Comparison of ENCODE assay signal across 14 cellular contexts in the genomic region with DNA sequence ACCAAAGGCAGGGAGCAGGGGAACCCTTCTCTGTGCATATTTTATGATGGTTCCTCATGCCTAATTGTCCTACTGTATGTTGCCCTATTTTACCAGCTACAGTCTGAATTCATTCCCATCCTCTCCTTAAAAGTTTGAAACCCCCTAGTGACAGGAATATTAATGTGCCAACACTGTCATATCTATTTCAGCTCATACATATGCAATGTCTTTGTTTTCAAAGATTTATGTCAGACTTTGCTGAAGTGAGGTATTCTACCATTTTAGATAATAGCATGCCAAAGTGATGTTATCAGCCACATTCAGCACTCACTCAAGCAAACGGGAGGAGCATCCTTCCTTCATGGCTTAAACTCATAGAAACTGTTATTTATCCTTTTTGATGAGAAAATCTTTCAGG.
DNase-seq lines count a peak whose midpoint lies in the region; ATAC-seq and TF ChIP-seq lines count a peak whose summit lies in the region.
"Had no signal": no experiment of that assay in that cellular context is flagged by ENCODE, and none has a peak within 500 bp of the region (broad histone marks: within the 10 kb centered on the region; RNA-seq: fewer than 3 reads in every experiment).

No MANE protein-coding gene starts in this region.

- H4K8ac ChIP-seq in mesendoderm (ENCODE audit: low read depth, low read length) = no peak overlapping the region

- no peak for TF ChIP-seq EP300 in gastroesophageal sphincter (IDR thresholded peaks at IDR 0.05)

- no peak overlapping the region for H2BK5ac ChIP-seq in mesendoderm (ENCODE audit: low read length)

- H2BK15ac ChIP-seq in mesendoderm (replicated peaks; ENCODE audit: low read depth) = no peak overlapping the region

- TF ChIP-seq POLR2A in gastroesophageal sphincter (IDR thresholded peaks at IDR 0.05) = no peak

- no peak overlapping the region for H3K18ac ChIP-seq in mesendoderm (ENCODE audit: low read length)

- H3K9ac ChIP-seq in SK-N-MC (ENCODE audit: insufficient read length) (no peak overlapping the region), mesendoderm (ENCODE audit: low read length) (no peak overlapping the region)
- H3K9ac ChIP-seq: BLaER1 treated with 17β-estradiol and CSF1 and Interleukin-3, amounts not matched to agents 10 nM and 100 nM had no signal

- H2BK120ac ChIP-seq in mesendoderm (ENCODE audit: low read depth, low read length) = no peak overlapping the region

- no peaks in the 10 kb centered on the region for H3K79me2 ChIP-seq in mesendoderm (ENCODE audit: control insufficient read depth, insufficient read depth, low read length)
- no peaks in the 10 kb centered on the region for H3K79me2 ChIP-seq in PC-9 (ENCODE audit: low read depth)

- H3K36me3 ChIP-seq in SK-N-MC (ENCODE audit: insufficient read depth, low read length) = no peaks in the 10 kb centered on the region
- H3K36me3 ChIP-seq in mesendoderm (ENCODE audit: control insufficient read depth, insufficient read depth, low read length) = no peaks in the 10 kb centered on the region
- H3K36me3 ChIP-seq in gastroesophageal sphincter = no peaks in the 10 kb centered on the region
- H3K36me3 ChIP-seq in PC-9 (ENCODE audit: low read depth) = no peaks in the 10 kb centered on the region
- H3K36me3 ChIP-seq: BLaER1 treated with 17β-estradiol and CSF1 and Interleukin-3, amounts not matched to agents 10 nM and 100 nM had no signal

- DNase-seq in EH (ENCODE audit: low read depth) (peak; percentile 17), SK-N-MC (ENCODE audit: low read depth, low spot score) (no peak), mesendoderm (peak; percentile 50), PC-9 (no peak), activated T-cell treated with anti-CD3 and anti-CD28 coated beads for 4 hours (no peak)
- DNase-seq: CD4-positive, CD25-positive, alpha-beta regulatory T cell; DMS79; EL; H7 had no signal

- ATAC-seq in gastroesophageal sphincter = no peak
- ATAC-seq: A549, GM23338, HepG2 had no signal

- no peaks in the 10 kb centered on the region for H3F3A ChIP-seq in PC-9 (ENCODE audit: insufficient read depth, low read depth)

- no TSS peak for BruUV-seq in PC-9 (replicated peaks; lab: Mats Ljungman, UMichigan)

- CTCF ChIA-PET in PC-9 (lab: Charles Lee) = no interaction called here

- H3K9me3 ChIP-seq in SK-N-MC (ENCODE audit: low read depth, low read length) (no peaks in the 10 kb centered on the region), gastroesophageal sphincter (no peaks in the 10 kb centered on the region), PC-9 (ENCODE audit: insufficient read depth, low read depth) (no peaks in the 10 kb centered on the region)
- H3K9me3 ChIP-seq: A549; BLaER1 treated with 17β-estradiol and CSF1 and Interleukin-3, amounts not matched to agents 10 nM and 100 nM had no signal

- H2AK5ac ChIP-seq in mesendoderm (ENCODE audit: low read length) = no peak overlapping the region

- H3K27me3 ChIP-seq in mesendoderm (ENCODE audit: insufficient read depth, low read length, poor library complexity) = no peaks in the 10 kb centered on the region
- no peaks in the 10 kb centered on the region for H3K27me3 ChIP-seq in gastroesophageal sphincter
- no peaks in the 10 kb centered on the region for H3K27me3 ChIP-seq in PC-9 (ENCODE audit: insufficient read depth, low read depth)
- H3K27me3 ChIP-seq: BLaER1 treated with 17β-estradiol and CSF1 and Interleukin-3, amounts not matched to agents 10 nM and 100 nM had no signal

- peaks cover 2% of the 10 kb centered on the region for H3K4me1 ChIP-seq in mesendoderm (ENCODE audit: control insufficient read depth, low read depth, low read length)
- H3K4me1 ChIP-seq in gastroesophageal sphincter = no peaks in the 10 kb centered on the region
- no peaks in the 10 kb centered on the region for H3K4me1 ChIP-seq in PC-9 (replicated peaks; ENCODE audit: insufficient read depth)
- H3K4me1 ChIP-seq: A549 had no signal

- H3K4ac ChIP-seq in mesendoderm (ENCODE audit: low read depth, low read length) = no peak overlapping the region

- WGBS in mesendoderm (ENCODE audit: extremely low coverage, insufficient coverage, low lambda C conversion rate) = no CpG with 5 or more reads among the region's 1 CpG
- WGBS in gastroesophageal sphincter (ENCODE audit: low coverage in 1 of 2), 2 donors = 50 to 62% methylated on average over 1 of the region's 1 CpG

- H3K79me1 ChIP-seq in mesendoderm (ENCODE audit: low read length) = no peaks in the 10 kb centered on the region

- H3K4me3 ChIP-seq in SK-N-MC = peak overlapping the region; percentile 26; the same call in 1 of the 2 replicates
- H3K4me3 ChIP-seq in mesendoderm (ENCODE audit: low read length) = no peak overlapping the region
- H3K4me3 ChIP-seq in gastroesophageal sphincter = no peak overlapping the region
- no peak overlapping the region for H3K4me3 ChIP-seq in PC-9
- H3K4me3 ChIP-seq: A549; BLaER1 treated with 17β-estradiol and CSF1 and Interleukin-3, amounts not matched to agents 10 nM and 100 nM; GM23338 had no signal

- no peak overlapping the region for H2AFZ ChIP-seq in PC-9
- H2AFZ ChIP-seq: GM23338 had no signal

- H3K27ac ChIP-seq in SK-N-MC = peak overlapping the region; percentile 67
- no peak overlapping the region for H3K27ac ChIP-seq in mesendoderm (ENCODE audit: low read depth, low read length)
- no peak overlapping the region for H3K27ac ChIP-seq in gastroesophageal sphincter
- no peak overlapping the region for H3K27ac ChIP-seq in PC-9
- H3K27ac ChIP-seq: A549; BLaER1 treated with 17β-estradiol and CSF1 and Interleukin-3, amounts not matched to agents 10 nM and 100 nM had no signal

- no peak overlapping the region for H4K5ac ChIP-seq in mesendoderm (ENCODE audit: low read length)

- H3K56ac ChIP-seq in mesendoderm (ENCODE audit: low read length) = no peak overlapping the region

- no peaks in the 10 kb centered on the region for H4K20me1 ChIP-seq in PC-9 (ENCODE audit: insufficient read depth)
- H4K20me1 ChIP-seq: BLaER1 treated with 17β-estradiol and CSF1 and Interleukin-3, amounts not matched to agents 10 nM and 100 nM had no signal

- POLR2A ChIA-PET in PC-9 (lab: Charles Lee; ENCODE audit: unreplicated experiment) = no interaction called here

- intact Hi-C loops in PC-9 (cut with micrococcal nuclease; ENCODE audit: unreplicated experiment) = no loop called here

- H3K4me2 ChIP-seq in mesendoderm (ENCODE audit: low read length) = no peak overlapping the region
- H3K4me2 ChIP-seq in PC-9 = no peak overlapping the region
- H3K4me2 ChIP-seq: A549, GM23338 had no signal

- TF ChIP-seq CTCF in gastroesophageal sphincter (IDR thresholded peaks at IDR 0.05) (no peak), PC-9 (conservative IDR thresholded peaks at IDR 0.05) (no peak)

- no peak overlapping the region for H3K23ac ChIP-seq in mesendoderm (ENCODE audit: low read length)

- no peaks in the 10 kb centered on the region for H3K9me2 ChIP-seq in PC-9 (ENCODE audit: insufficient read depth)

Comparison
In these comparisons a context has a peak if more than half of its experiments do, and no peak if none do; other contexts are left out.
1. DNase-seq: peak in EH (single experiment) and mesendoderm (single experiment); none in SK-N-MC (single experiment), PC-9 (0 of 2) and activated T-cell treated with anti-CD3 and anti-CD28 coated beads for 4 hours (single experiment).